1 cellular context compared by ENCODE assay signal in genomic region chr1:111756124-111756513, GRCh38.
TF ChIP-seq lines count a peak whose summit lies in the region.

No MANE protein-coding gene starts in this region.

TF ChIP-seq in HepG2, 621 proteins besides CTCF, POLR2A, EP300 and RAD21 (continued from another document):
- TF ChIP-seq ZNF18 (CRISPR knock-in tag; IDR thresholded peaks at IDR 0.05; ENCODE audit: insufficient replicate concordance) (peak; percentile 1), ZFP91 (CRISPR knock-in tag; IDR thresholded peaks at IDR 0.05; ENCODE audit: borderline replicate concordance) (0 out of 2 replicates have a peak, but pooled peaks have one; percentile 8)
